Comparison of ENCODE assay signal across 30 cellular contexts in genomic region chr20:14494355-14494754, GRCh38.
"Had no signal": no experiment of that assay in that cellular context is flagged by ENCODE, and none has a peak within 500 bp of the region (broad histone marks: within the 10 kb centered on the region; RNA-seq: fewer than 3 reads in every experiment).

No MANE protein-coding gene starts in this region.

- H3K9me3 ChIP-seq: colonic mucosa, gastroesophageal sphincter, heart left ventricle, lower lobe of right lung, mucosa of descending colon, psoas muscle, suprapubic skin, transverse colon, upper lobe of right lung, uterus had no signal

- H3K27ac Mint-ChIP-seq: dendritic cell treated with granulocyte-macrophage colony-stimulating factor and Interleukin-4, amounts not matched to agents 40 ng/mL and 50 ng/mL, for 4 days; memory B cell; naive B cell; natural killer cell treated with Interleukin-12 subunit alpha and Interleukin-12 subunit beta and Interleukin-15 and Interleukin-18, amount 100 ng/mL, for 72 hours; stimulated activated naive CD8-positive, alpha-beta T cell treated with anti-CD3 and anti-CD28 coated beads, Interleukin-15, amount 100 ng/mL, for 72 hours had no signal

- H3K36me3 Mint-ChIP-seq: memory B cell, naive B cell had no signal

- H3K27ac ChIP-seq: colonic mucosa, gastroesophageal sphincter, heart left ventricle, lower lobe of right lung, psoas muscle, skin epidermis, suprapubic skin, transverse colon, upper lobe of right lung, uterus had no signal

- H3K27me3 Mint-ChIP-seq: central memory CD8-positive, alpha-beta T cell; dendritic cell treated with granulocyte-macrophage colony-stimulating factor and Interleukin-4, amounts not matched to agents 40 ng/mL and 50 ng/mL, for 4 days; memory B cell; naive B cell; natural killer cell treated with Interleukin-12 subunit alpha and Interleukin-12 subunit beta and Interleukin-15 and Interleukin-18, amount 100 ng/mL, for 72 hours; stimulated activated naive CD8-positive, alpha-beta T cell treated with anti-CD3 and anti-CD28 coated beads, Interleukin-15, amount 100 ng/mL, for 72 hours had no signal

- H3K36me3 ChIP-seq: colonic mucosa, gastroesophageal sphincter, heart left ventricle, lower lobe of right lung, suprapubic skin, transverse colon, upper lobe of right lung, uterus had no signal

- H3K4me3 Mint-ChIP-seq: central memory CD8-positive, alpha-beta T cell; dendritic cell treated with granulocyte-macrophage colony-stimulating factor and Interleukin-4, amounts not matched to agents 40 ng/mL and 50 ng/mL, for 4 days; memory B cell; naive B cell; natural killer cell treated with Interleukin-12 subunit alpha and Interleukin-12 subunit beta and Interleukin-15 and Interleukin-18, amount 100 ng/mL, for 72 hours; neural crest cell; stimulated activated naive CD8-positive, alpha-beta T cell treated with anti-CD3 and anti-CD28 coated beads, Interleukin-15, amount 100 ng/mL, for 72 hours had no signal

- H3K9me3 Mint-ChIP-seq: memory B cell, neural crest cell had no signal

- H3K4me1 Mint-ChIP-seq: central memory CD8-positive, alpha-beta T cell; memory B cell; naive B cell; stimulated activated naive CD8-positive, alpha-beta T cell treated with anti-CD3 and anti-CD28 coated beads, Interleukin-15, amount 100 ng/mL, for 72 hours had no signal

- H3K4me3 ChIP-seq: colonic mucosa, gastroesophageal sphincter, heart left ventricle, lower lobe of right lung, mucosa of descending colon, psoas muscle, skin epidermis, suprapubic skin, transverse colon, upper lobe of right lung, uterus had no signal

- DNase-seq: colonic mucosa; effector memory CD4-positive, alpha-beta T cell; foreskin fibroblast; heart left ventricle; hippocampal formation; kidney glomerular epithelial cell; left ventricle myocardium superior; lower lobe of right lung; mucosa of descending colon; naive B cell; posterior cingulate gyrus; psoas muscle; right cardiac atrium; stimulated activated CD4-positive, alpha-beta T cell treated with anti-CD3 and anti-CD28 coated beads, Interleukin-15, amount 100 ng/mL, for 24 hours; stimulated activated CD4-positive, alpha-beta T cell treated with anti-CD3 and anti-CD28 coated beads, Interleukin-2, amount 100 ng/mL, for 48 hours; stimulated activated naive CD4-positive, alpha-beta T cell; stimulated activated naive CD8-positive, alpha-beta T cell treated with anti-CD3 and anti-CD28 coated beads, Interleukin-15, amount 100 ng/mL, for 72 hours; transverse colon; upper lobe of right lung; uterus had no signal

- ATAC-seq: gastroesophageal sphincter; heart left ventricle; left ventricle myocardium superior; lower lobe of right lung; mucosa of descending colon; natural killer cell treated with Interleukin-12 subunit alpha and Interleukin-12 subunit beta and Interleukin-15 and Interleukin-18, amount 100 ng/mL, for 72 hours; psoas muscle; right cardiac atrium; stimulated activated naive CD8-positive, alpha-beta T cell treated with anti-CD3 and anti-CD28 coated beads, Interleukin-15, amount 100 ng/mL, for 72 hours; upper lobe of right lung had no signal

- H3K27me3 ChIP-seq: colonic mucosa, gastroesophageal sphincter, heart left ventricle, suprapubic skin, transverse colon, upper lobe of right lung, uterus had no signal

- FAIRE-seq: endothelial cell of umbilical vein, islet of Langerhans had no signal

- H3K4me1 ChIP-seq: colonic mucosa, heart left ventricle, lower lobe of right lung, psoas muscle, suprapubic skin, transverse colon, upper lobe of right lung, uterus had no signal
